ENCODE assay signal across 15 cellular contexts in the genomic region with DNA sequence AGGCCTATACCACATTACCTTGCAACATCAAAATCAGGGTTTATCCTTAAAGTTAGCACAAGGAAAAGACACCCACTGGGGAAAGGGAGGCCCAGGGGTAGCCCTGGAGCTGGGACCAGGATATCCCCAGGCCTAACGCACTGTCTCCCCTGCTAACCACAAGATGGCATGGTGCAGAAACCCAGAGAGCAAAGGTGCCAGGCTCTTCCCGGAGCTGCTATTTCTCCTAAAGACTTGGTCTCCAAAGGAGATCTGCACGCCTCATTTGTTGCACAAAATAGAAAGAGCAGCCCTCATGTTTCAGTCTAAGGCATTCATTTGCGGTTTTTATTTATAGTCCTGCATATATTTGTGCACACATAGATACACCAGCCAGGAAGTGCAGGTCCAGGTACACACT.
A peak's percentile ranks its signal among the peaks of the same experiment; 100 is the strongest.
DNase-seq lines count a peak whose midpoint lies in the region; ATAC-seq and TF ChIP-seq lines count a peak whose summit lies in the region.
"Had no signal": no experiment of that assay in that cellular context is flagged by ENCODE, and none has a peak within 500 bp of the region (broad histone marks: within the 10 kb centered on the region; RNA-seq: fewer than 3 reads in every experiment).

No MANE protein-coding gene starts in this region.

- peaks cover 53% of the 10 kb centered on the region for H3K79me2 ChIP-seq in smooth muscle cell (ENCODE audit: low read depth)
- peaks cover 70% of the 10 kb centered on the region for H3K79me2 ChIP-seq in hepatocyte

- no peak overlapping the region for H3K27ac Mint-ChIP-seq in T-cell
- H3K27ac Mint-ChIP-seq: activated CD4-positive, alpha-beta memory T cell treated with anti-CD3 and anti-CD28 coated beads, Interleukin-2, amount 10 ng/mL, durations not matched to agents 7 days and 5 days; naive thymus-derived CD4-positive, alpha-beta T cell; stimulated activated effector memory CD8-positive, alpha-beta T cell treated with anti-CD3 and anti-CD28 coated beads, Interleukin-12 subunit alpha, Interleukin-12 subunit beta, amount 100 ng/mL, for 72 hours had no signal

- H3K27ac ChIP-seq in smooth muscle cell (ENCODE audit: low read depth), result no peak overlapping the region
- H3K27ac ChIP-seq in hepatocyte, result no peak overlapping the region
- H3K27ac ChIP-seq: right atrium auricular region, SJCRH30, upper lobe of left lung had no signal

- peak; percentile 22 for DNase-seq in NCI-H748 (lab: John Stamatoyannopoulos, UW; ENCODE audit: unreplicated experiment)
- DNase-seq in NCI-H748 treated with DMSO at 0.1 percent for 48 hours (lab: John Stamatoyannopoulos, UW), result no peak
- peak; percentile 55 for DNase-seq in NCI-H510A (lab: John Stamatoyannopoulos, UW)
- peak; percentile 21 for DNase-seq in kidney glomerular epithelial cell (lab: John Stamatoyannopoulos, UW)
- no peak for DNase-seq in smooth muscle cell (lab: John Stamatoyannopoulos, UW; ENCODE audit: unreplicated experiment)
- no peak for DNase-seq in hepatocyte (ENCODE audit: low spot score)
- no peak for DNase-seq in T-cell
- DNase-seq: activated CD4-positive, alpha-beta memory T cell treated with anti-CD3 and anti-CD28 coated beads, Interleukin-2, amount 10 ng/mL, durations not matched to agents 7 days and 5 days; naive thymus-derived CD4-positive, alpha-beta T cell; SJCRH30; stimulated activated CD4-positive, alpha-beta T cell treated with anti-CD3 and anti-CD28 coated beads, Interleukin-4, amount 100 ng/mL, for 1 hour; upper lobe of left lung had no signal

- no peak overlapping the region for H2AFZ ChIP-seq in smooth muscle cell (ENCODE audit: low read depth)
- H2AFZ ChIP-seq in hepatocyte, result no peak overlapping the region

- POLR2A ChIA-PET in T-cell (lab: Charles Lee), result no interaction called here

- H4K20me1 ChIP-seq in smooth muscle cell (ENCODE audit: low read depth) (peaks cover 84% of the 10 kb centered on the region), hepatocyte (ENCODE audit: insufficient read depth, poor library complexity, severe bottlenecking) (no peaks in the 10 kb centered on the region)

- no peak for ATAC-seq in GM18873 (IDR thresholded peaks at IDR 0.05; ENCODE audit: low FRiP score, unreplicated experiment)
- ATAC-seq in T-cell (replicated peaks in 1 of 4), result no peak
- ATAC-seq: naive thymus-derived CD4-positive, alpha-beta T cell; stimulated activated effector memory CD8-positive, alpha-beta T cell treated with anti-CD3 and anti-CD28 coated beads, Interleukin-12 subunit alpha, Interleukin-12 subunit beta, amount 100 ng/mL, for 72 hours had no signal

- peaks cover 0 to 3% (median 0%) of the 10 kb centered on the region in 3 donors for H3K4me1 Mint-ChIP-seq in T-cell
- H3K4me1 Mint-ChIP-seq: activated CD4-positive, alpha-beta memory T cell treated with anti-CD3 and anti-CD28 coated beads, Interleukin-2, amount 10 ng/mL, durations not matched to agents 7 days and 5 days; stimulated activated effector memory CD8-positive, alpha-beta T cell treated with anti-CD3 and anti-CD28 coated beads, Interleukin-12 subunit alpha, Interleukin-12 subunit beta, amount 100 ng/mL, for 72 hours had no signal

- no peak overlapping the region for H3K4me3 ChIP-seq in smooth muscle cell
- no peak overlapping the region for H3K4me3 ChIP-seq in hepatocyte
- H3K4me3 ChIP-seq: right atrium auricular region, SJCRH30, upper lobe of left lung had no signal

- no peaks in the 10 kb centered on the region for H3K36me3 Mint-ChIP-seq in T-cell
- H3K36me3 Mint-ChIP-seq: naive thymus-derived CD4-positive, alpha-beta T cell; stimulated activated effector memory CD8-positive, alpha-beta T cell treated with anti-CD3 and anti-CD28 coated beads, Interleukin-12 subunit alpha, Interleukin-12 subunit beta, amount 100 ng/mL, for 72 hours had no signal

- no peak overlapping the region for H3K9ac ChIP-seq in smooth muscle cell (ENCODE audit: low read depth)

- H3K4me2 ChIP-seq in smooth muscle cell (no peak overlapping the region), hepatocyte (no peak overlapping the region)

- H3K4me1 ChIP-seq in smooth muscle cell (ENCODE audit: low read depth), result peaks cover 4% of the 10 kb centered on the region
- peaks cover 9% of the 10 kb centered on the region for H3K4me1 ChIP-seq in hepatocyte (ENCODE audit: insufficient read depth)
- H3K4me1 ChIP-seq: right atrium auricular region, SJCRH30, upper lobe of left lung had no signal

- TF ChIP-seq CTCF in smooth muscle cell (IDR thresholded peaks at IDR 0.05; ENCODE audit: borderline replicate concordance, insufficient read depth, poor library complexity, severe bottlenecking) (no peak), hepatocyte (IDR thresholded peaks at IDR 0.05; ENCODE audit: poor library complexity) (no peak)

- H3K9me3 Mint-ChIP-seq in T-cell, result no peaks in the 10 kb centered on the region
- H3K9me3 Mint-ChIP-seq: activated CD4-positive, alpha-beta memory T cell treated with anti-CD3 and anti-CD28 coated beads, Interleukin-2, amount 10 ng/mL, durations not matched to agents 7 days and 5 days; naive thymus-derived CD4-positive, alpha-beta T cell; stimulated activated effector memory CD8-positive, alpha-beta T cell treated with anti-CD3 and anti-CD28 coated beads, Interleukin-12 subunit alpha, Interleukin-12 subunit beta, amount 100 ng/mL, for 72 hours had no signal

- H3K27me3 ChIP-seq in smooth muscle cell (ENCODE audit: low read depth), result no peaks in the 10 kb centered on the region
- no peaks in the 10 kb centered on the region for H3K27me3 ChIP-seq in hepatocyte
- H3K27me3 ChIP-seq: right atrium auricular region, SJCRH30, upper lobe of left lung had no signal

- H3K36me3 ChIP-seq in smooth muscle cell (ENCODE audit: low read depth), result no peaks in the 10 kb centered on the region
- H3K36me3 ChIP-seq in hepatocyte (replicated peaks; ENCODE audit: insufficient read depth, low read depth), result no peaks in the 10 kb centered on the region
- H3K36me3 ChIP-seq: right atrium auricular region, SJCRH30, upper lobe of left lung had no signal

- H3K9me3 ChIP-seq in smooth muscle cell (replicated peaks; ENCODE audit: low read depth) (no peaks in the 10 kb centered on the region), hepatocyte (ENCODE audit: low read depth) (no peaks in the 10 kb centered on the region)
- H3K9me3 ChIP-seq: upper lobe of left lung had no signal

- WGBS in smooth muscle cell (ENCODE audit: low lambda C conversion rate), result 91% methylated on average over 4 of the region's 4 CpGs
- 87% methylated on average over 4 of the region's 4 CpGs for WGBS in hepatocyte (ENCODE audit: low lambda C conversion rate, missing lambda C conversion rate)

- no peak overlapping the region for H3K4me3 Mint-ChIP-seq in T-cell
- H3K4me3 Mint-ChIP-seq: activated CD4-positive, alpha-beta memory T cell treated with anti-CD3 and anti-CD28 coated beads, Interleukin-2, amount 10 ng/mL, durations not matched to agents 7 days and 5 days; naive thymus-derived CD4-positive, alpha-beta T cell; stimulated activated effector memory CD8-positive, alpha-beta T cell treated with anti-CD3 and anti-CD28 coated beads, Interleukin-12 subunit alpha, Interleukin-12 subunit beta, amount 100 ng/mL, for 72 hours had no signal

- no peaks in the 10 kb centered on the region for H3F3A ChIP-seq in smooth muscle cell (ENCODE audit: low read depth)

- H3K9me2 ChIP-seq in hepatocyte (replicated peaks; ENCODE audit: insufficient read depth), result no peaks in the 10 kb centered on the region

- CTCF ChIA-PET in T-cell (lab: Charles Lee), result interaction anchor here in 1 of 2 donors (0.6 to 0.7 kb wide), 2 partner anchors 199 to 814 kb away, joined by 4 read pairs; no protein-coding TSS in a partner anchor

- peaks cover 4 to 22% of the 10 kb centered on the region in 2 donors for H3K27me3 Mint-ChIP-seq in T-cell

Comparison
In these comparisons a context has a peak if more than half of its experiments do, and no peak if none do; other contexts are left out.
1. DNase-seq: peak in NCI-H748 (single experiment), NCI-H510A (single experiment) and kidney glomerular epithelial cell (single experiment); none in NCI-H748 treated with DMSO at 0.1 percent for 48 hours (single experiment), smooth muscle cell (single experiment), hepatocyte (single experiment) and T-cell (0 of 34).